ENCODE assay signal across 14 cellular contexts in the genomic region with DNA sequence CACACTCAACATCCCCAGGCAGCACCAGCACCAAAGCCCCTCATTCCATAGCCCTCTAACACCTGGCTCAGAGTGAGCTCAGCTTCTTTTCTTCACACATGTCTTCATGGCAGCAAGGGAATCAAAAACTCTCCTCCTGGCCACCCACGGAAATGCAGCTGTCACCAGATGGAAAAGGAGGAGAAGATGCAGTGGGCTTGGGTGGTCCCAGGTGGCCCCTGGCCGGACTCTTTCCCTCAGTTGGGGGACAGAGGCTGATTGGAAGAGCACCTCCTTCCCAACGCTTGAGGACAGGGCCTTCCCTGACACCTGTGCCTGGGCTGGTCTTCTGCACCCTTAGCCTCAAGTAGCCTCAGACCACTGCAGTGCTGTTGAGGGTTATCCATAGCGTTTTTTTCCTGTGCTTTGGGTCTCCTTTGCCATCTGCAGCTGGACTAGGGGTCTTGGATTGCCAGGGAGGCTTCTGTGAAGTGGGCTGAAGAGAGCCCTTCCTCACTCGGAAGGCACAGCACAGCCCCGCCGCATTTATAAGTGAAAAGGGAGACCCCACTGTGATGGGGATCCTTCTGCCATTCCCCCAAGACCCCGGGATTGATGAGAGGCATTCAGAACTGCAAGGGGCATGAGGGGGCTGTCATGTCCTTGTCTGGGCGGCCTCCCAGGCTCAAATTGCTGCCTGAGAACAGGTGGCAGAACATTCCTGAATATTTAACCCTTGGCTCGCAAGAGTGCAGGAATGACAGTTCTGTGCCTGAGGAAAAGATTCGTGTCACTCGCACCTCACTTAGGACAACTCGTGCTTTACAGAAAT.
DNase-seq lines count a peak whose midpoint lies in the region; ATAC-seq and TF ChIP-seq lines count a peak whose summit lies in the region.
"Had no signal": no experiment of that assay in that cellular context is flagged by ENCODE, and none has a peak within 500 bp of the region (broad histone marks: within the 10 kb centered on the region; RNA-seq: fewer than 3 reads in every experiment).

No MANE protein-coding gene starts in this region.

- H3K4me2 ChIP-seq in PC-9 = peak overlapping the region; percentile 46
- no peak overlapping the region for H3K4me2 ChIP-seq in SK-N-SH

- no peaks in the 10 kb centered on the region for H3K9me3 Mint-ChIP-seq in central memory CD8-positive, alpha-beta T cell

- H3K4me3 ChIP-seq in PC-9 (no peak overlapping the region), retinal pigment epithelial cell (ENCODE audit: low read length) (no peak overlapping the region), SK-N-SH (ENCODE audit: low read depth in 2 of 2, low read length in 1 of 2) (no peak overlapping the region)
- H3K4me3 ChIP-seq: psoas muscle had no signal

- TF ChIP-seq EP300 in SK-N-SH (IDR thresholded peaks at IDR 0.05; ENCODE audit: borderline replicate concordance in 1 of 2, low read depth in 1 of 2, low read length in 1 of 2) = no peak

- H3K4me3 Mint-ChIP-seq in central memory CD8-positive, alpha-beta T cell = peak overlapping the region; percentile 79
- H3K4me3 Mint-ChIP-seq: brain had no signal

- no peaks in the 10 kb centered on the region for H4K20me1 ChIP-seq in PC-9 (ENCODE audit: insufficient read depth)
- no peaks in the 10 kb centered on the region for H4K20me1 ChIP-seq in SK-N-SH (ENCODE audit: insufficient read depth)

- no peaks in the 10 kb centered on the region for H3K36me3 ChIP-seq in PC-9 (ENCODE audit: low read depth)
- no peaks in the 10 kb centered on the region for H3K36me3 ChIP-seq in SK-N-SH (replicated peaks in 1 of 2; ENCODE audit: control insufficient read depth in 1 of 2, insufficient read depth in 2 of 2, low read length in 1 of 2)

- DNase-seq in PC-9 (no peak), retinal pigment epithelial cell (ENCODE audit: low read depth) (no peak), SK-N-SH (no peak), foreskin keratinocyte (no peak)
- DNase-seq in central memory CD8-positive, alpha-beta T cell (ENCODE audit: low spot score in 2 of 2) = peak in 1 of 2 donors; percentile 4
- DNase-seq: erythroblast; mesendoderm; NCI-H2227 treated with DMSO at 0.1 percent for 48 hours; OCI-M1; psoas muscle; stimulated activated CD4-positive, alpha-beta T cell treated with anti-CD3 and anti-CD28 coated beads, Interleukin-4, amount 100 ng/mL, for 24 hours had no signal

- H3F3A ChIP-seq in PC-9 (ENCODE audit: insufficient read depth, low read depth) (peaks cover 15% of the 10 kb centered on the region; the same call in 1 of the 2 replicates), SK-N-SH (replicated peaks; ENCODE audit: insufficient read depth) (no peaks in the 10 kb centered on the region)

- intact Hi-C loops in PC-9 (cut with micrococcal nuclease; ENCODE audit: unreplicated experiment) = loop anchor here (5.0 kb wide), 1 partner anchor 99 kb away; no protein-coding TSS in a partner anchor

- H3K4me1 ChIP-seq in PC-9 (replicated peaks; ENCODE audit: insufficient read depth) (peaks cover 51% of the 10 kb centered on the region), SK-N-SH (ENCODE audit: control insufficient read depth in 1 of 2, insufficient read depth in 2 of 2, low read depth in 1 of 2, low read length in 1 of 2) (peaks cover 0 to 21% of the 10 kb centered on the region in 2 experiments; a peak in 3 of 4 replicates), foreskin keratinocyte (peaks cover 26% of the 10 kb centered on the region)

- TF ChIP-seq CTCF in GM12873 (IDR thresholded peaks at IDR 0.05; ENCODE audit: insufficient read depth, low read depth, low read length, missing control alignments) = peak; percentile 20
- TF ChIP-seq CTCF in PC-9 (conservative IDR thresholded peaks at IDR 0.05) = no peak
- TF ChIP-seq CTCF in retinal pigment epithelial cell (conservative IDR thresholded peaks at IDR 0.05; ENCODE audit: low read depth, low read length) = peak; percentile 6
- no peak for TF ChIP-seq CTCF in SK-N-SH (IDR thresholded peaks at IDR 0.05)
- no peak for TF ChIP-seq CTCF in foreskin keratinocyte (conservative IDR thresholded peaks at IDR 0.05)

- no peaks in the 10 kb centered on the region for H3K27me3 Mint-ChIP-seq in central memory CD8-positive, alpha-beta T cell
- H3K27me3 Mint-ChIP-seq: brain had no signal

- CTCF ChIA-PET in PC-9 (lab: Charles Lee) (no interaction called here), SK-N-SH (lab: Yijun Ruan, JAX) (no interaction called here)

- 86% methylated on average over 12 of the region's 13 CpGs for WGBS in SK-N-SH (ENCODE audit: low lambda C conversion rate)

- H3K9me3 ChIP-seq in PC-9 (ENCODE audit: insufficient read depth, low read depth) = no peaks in the 10 kb centered on the region
- no peaks in the 10 kb centered on the region for H3K9me3 ChIP-seq in SK-N-SH
- H3K9me3 ChIP-seq: psoas muscle had no signal

- no TSS peak for BruUV-seq in PC-9 (replicated peaks; lab: Mats Ljungman, UMichigan)

- H3K4me1 Mint-ChIP-seq in central memory CD8-positive, alpha-beta T cell = peaks cover 48% of the 10 kb centered on the region

- H2AFZ ChIP-seq in PC-9 (no peak overlapping the region), SK-N-SH (ENCODE audit: low read depth) (no peak overlapping the region)

- no peaks in the 10 kb centered on the region for H3K27me3 ChIP-seq in PC-9 (ENCODE audit: insufficient read depth, low read depth)
- no peaks in the 10 kb centered on the region for H3K27me3 ChIP-seq in SK-N-SH (ENCODE audit: insufficient read depth)
- no peaks in the 10 kb centered on the region for H3K27me3 ChIP-seq in foreskin keratinocyte

- H3K36me3 Mint-ChIP-seq in central memory CD8-positive, alpha-beta T cell (ENCODE audit: insufficient read depth) = peaks cover 2% of the 10 kb centered on the region
- H3K36me3 Mint-ChIP-seq: brain had no signal

- H3K27ac Mint-ChIP-seq in central memory CD8-positive, alpha-beta T cell (ENCODE audit: low read depth) = peak overlapping the region; percentile 89

- no peak overlapping the region for H3K9ac ChIP-seq in SK-N-SH

- no peak for TF ChIP-seq RAD21 in SK-N-SH (IDR thresholded peaks at IDR 0.05; ENCODE audit: low read length)

- ATAC-seq in central memory CD8-positive, alpha-beta T cell (replicated peaks; ENCODE audit: extremely low read depth, poor library complexity, severe bottlenecking) = no peak
- ATAC-seq in GM18498 (IDR thresholded peaks at IDR 0.05; ENCODE audit: unreplicated experiment) = no peak
- ATAC-seq in foreskin keratinocyte = no peak
- ATAC-seq: psoas muscle had no signal

- POLR2A ChIA-PET in PC-9 (lab: Charles Lee; ENCODE audit: unreplicated experiment) (no interaction called here), SK-N-SH (lab: Yijun Ruan, JAX) (no interaction called here)

- no peaks in the 10 kb centered on the region for H3K9me2 ChIP-seq in PC-9 (ENCODE audit: insufficient read depth)
- H3K9me2 ChIP-seq in SK-N-SH = no peaks in the 10 kb centered on the region

- H3K27ac ChIP-seq in PC-9 (no peak overlapping the region), SK-N-SH (ENCODE audit: low read depth in 2 of 2, low read length in 1 of 2) (no peak overlapping the region; a peak in 1 of 4 replicates), foreskin keratinocyte (no peak overlapping the region)
- H3K27ac ChIP-seq: psoas muscle had no signal

- H3K79me2 ChIP-seq in PC-9 (ENCODE audit: low read depth) (no peaks in the 10 kb centered on the region), SK-N-SH (ENCODE audit: insufficient read depth) (no peaks in the 10 kb centered on the region)

TF ChIP-seq in SK-N-SH, 30 proteins besides CTCF, POLR2A, EP300 and RAD21:
- TF ChIP-seq SMC3 (IDR thresholded peaks at IDR 0.05; ENCODE audit: low read depth, low read length) (no peak), POLR2AphosphoS5 (IDR thresholded peaks at IDR 0.05; ENCODE audit: low read depth, low read length) (no peak), RCOR1 (IDR thresholded peaks at IDR 0.05; ENCODE audit: low read length) (no peak)
- TF ChIP-seq, protein P1, sequence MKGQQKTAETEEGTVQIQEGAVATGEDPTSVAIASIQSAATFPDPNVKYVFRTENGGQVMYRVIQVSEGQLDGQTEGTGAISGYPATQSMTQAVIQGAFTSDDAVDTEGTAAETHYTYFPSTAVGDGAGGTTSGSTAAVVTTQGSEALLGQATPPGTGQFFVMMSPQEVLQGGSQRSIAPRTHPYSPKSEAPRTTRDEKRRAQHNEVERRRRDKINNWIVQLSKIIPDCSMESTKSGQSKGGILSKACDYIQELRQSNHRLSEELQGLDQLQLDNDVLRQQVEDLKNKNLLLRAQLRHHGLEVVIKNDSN (IDR thresholded peaks at IDR 0.05; ENCODE audit: borderline replicate concordance, low read depth) = no peak

Comparison
In these comparisons a context has a peak if more than half of its experiments do, and no peak if none do; other contexts are left out.
1. CTCF ChIP-seq: peak in GM12873 (single experiment) and retinal pigment epithelial cell (single experiment); none in PC-9 (single experiment), SK-N-SH (single experiment) and foreskin keratinocyte (single experiment).